Comparison of ENCODE assay signal across 18 cellular contexts in the genomic region with DNA sequence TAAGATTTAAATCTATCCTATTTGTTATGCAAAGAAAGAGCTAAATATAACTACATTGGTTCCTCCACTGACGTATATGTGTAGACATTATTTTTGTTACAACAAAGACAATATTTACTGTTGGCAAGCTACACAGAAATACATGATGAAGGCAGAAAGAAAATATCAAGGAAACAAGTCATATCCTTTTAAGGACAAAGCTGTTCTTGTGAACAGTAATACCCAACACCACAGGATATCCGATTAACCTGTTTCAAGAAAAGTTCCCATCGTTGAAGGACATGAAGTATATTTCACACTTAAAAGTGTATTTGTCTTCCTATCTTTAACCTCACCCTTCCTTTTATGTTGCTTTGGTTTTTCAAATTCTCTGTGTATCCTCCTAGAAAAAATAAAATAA.
"Had no signal": no experiment of that assay in that cellular context is flagged by ENCODE, and none has a peak within 500 bp of the region (broad histone marks: within the 10 kb centered on the region; RNA-seq: fewer than 3 reads in every experiment).

No MANE protein-coding gene starts in this region.

- H3K4me3 ChIP-seq: left lung, lung, spleen, thoracic aorta, vagina had no signal

- ATAC-seq: activated CD8-positive, alpha-beta memory T cell treated with anti-CD3 and anti-CD28 coated beads, Interleukin-2, amount 10 ng/mL, durations not matched to agents 7 days and 5 days; activated CD8-positive, alpha-beta T cell treated with anti-CD3 and anti-CD28 coated beads for 36 hours; left lung had no signal

- H3K27me3 ChIP-seq: left lung, spleen, vagina had no signal

- H3K4me1 ChIP-seq: left lung, spleen, vagina had no signal

- H3K36me3 ChIP-seq: left lung, spleen, thoracic aorta, vagina, WERI-Rb-1 had no signal

- H3K9me3 ChIP-seq: thoracic aorta, vagina had no signal

- DNase-seq: activated CD4-positive, alpha-beta T cell treated with anti-CD3 and anti-CD28 coated beads, Interleukin-2, amount 10 ng/mL, durations not matched to agents 7 days and 5 days; activated CD4-positive, CD25-positive, alpha-beta regulatory T cell treated with anti-CD3 and anti-CD28 coated beads, Interleukin-2, amount 50 U/mL, for 72 hours; activated CD8-positive, alpha-beta memory T cell treated with anti-CD3 and anti-CD28 coated beads, Interleukin-2, amount 10 ng/mL, durations not matched to agents 7 days and 5 days; activated CD8-positive, alpha-beta T cell treated with anti-CD3 and anti-CD28 coated beads for 36 hours; activated effector memory CD4-positive, alpha-beta T cell treated with anti-CD3 and anti-CD28 coated beads, Interleukin-2, amount 50 U/mL, for 16 hours; activated naive CD4-positive, alpha-beta T cell treated with anti-CD3 and anti-CD28 coated beads, Interleukin-2, amount 10 ng/mL, durations not matched to agents 7 days and 5 days; activated T-cell treated with anti-CD3 and anti-CD28 coated beads for 4 hours; foreskin fibroblast; kidney; left lung; naive B cell; spleen; stimulated activated CD4-positive, alpha-beta T cell treated with anti-CD3 and anti-CD28 coated beads, Interleukin-4, amount 100 ng/mL, for 1 hour; stimulated activated naive CD4-positive, alpha-beta T cell treated with Interleukin-2 at 50 U/mL for 16 hours; WERI-Rb-1 had no signal

- H3K27ac ChIP-seq: left lung, spleen, thoracic aorta, vagina, WERI-Rb-1 had no signal
